1 cellular context compared by ENCODE assay signal in genomic region chr13:74920361-74920760, GRCh38.
TF ChIP-seq lines count a peak whose summit lies in the region.

No MANE protein-coding gene starts in this region.

TF ChIP-seq in K562, 482 proteins besides CTCF, POLR2A, EP300 and RAD21 (continued from another document and continues in another):
- TF ChIP-seq MAFK (IDR thresholded peaks at IDR 0.05; ENCODE audit: low read length) = 0 out of 2 replicates have a peak, but pooled peaks have one; percentile 4
- TF ChIP-seq ZBTB49 (CRISPR knock-in tag; IDR thresholded peaks at IDR 0.05; ENCODE audit: borderline replicate concordance) = no peak
- no peak for TF ChIP-seq GATAD2A (IDR thresholded peaks at IDR 0.05)
- peak; percentile 45 for TF ChIP-seq MEIS2 (IDR thresholded peaks at IDR 0.05; ENCODE audit: partially characterized antibody)
- no peak for TF ChIP-seq BMI1 (IDR thresholded peaks at IDR 0.05; ENCODE audit: low read length)
- no peak for TF ChIP-seq BDP1 (IDR thresholded peaks at IDR 0.05; ENCODE audit: insufficient read depth, insufficient read length)
- TF ChIP-seq CCNT2 (IDR thresholded peaks at IDR 0.05; ENCODE audit: borderline replicate concordance, extremely low read depth, insufficient read length, low read depth, low read length) = peak; percentile 68
- TF ChIP-seq THAP12 (CRISPR knock-in tag; IDR thresholded peaks at IDR 0.05) = no peak
- TF ChIP-seq CUX1 (CRISPR knock-in tag; IDR thresholded peaks at IDR 0.05) = no peak
- TF ChIP-seq RFX5 (IDR thresholded peaks at IDR 0.05; ENCODE audit: low read depth, low read length) = peak; percentile 72
- no peak for TF ChIP-seq NR0B1 (IDR thresholded peaks at IDR 0.05; ENCODE audit: partially characterized antibody)
- no peak for TF ChIP-seq RBM25 (IDR thresholded peaks at IDR 0.05; ENCODE audit: low read depth, low read length, severe bottlenecking)
- peak; percentile 36; the same call in 1 of the 2 replicates for TF ChIP-seq JUND (IDR thresholded peaks at IDR 0.05; ENCODE audit: borderline replicate concordance, low read depth, low read length)
- no peak; the same call in 2 of the 3 replicates for TF ChIP-seq JUND (tag; IDR thresholded peaks at IDR 0.05; ENCODE audit: borderline replicate concordance, low read depth, low read length)
- TF ChIP-seq STAT5B (CRISPR knock-in tag; IDR thresholded peaks at IDR 0.05) = no peak
- peak; percentile 36 to 67; a peak in 2 of 4 replicates for TF ChIP-seq TRIM24 (IDR thresholded peaks at IDR 0.05)
- TF ChIP-seq POLR2G (IDR thresholded peaks at IDR 0.05; ENCODE audit: low read depth, low read length) = no peak
- TF ChIP-seq DPF2 (IDR thresholded peaks at IDR 0.05) = peak; percentile 75
- peak; percentile 30; the same call in 1 of the 2 replicates for TF ChIP-seq BCOR (IDR thresholded peaks at IDR 0.05)
- TF ChIP-seq SIX5 (IDR thresholded peaks at IDR 0.05; ENCODE audit: borderline replicate concordance in 1 of 2, insufficient read depth in 1 of 2, low read depth in 1 of 2, low read length in 2 of 2) = no peak
- no peak for TF ChIP-seq PBX2 (CRISPR knock-in tag; IDR thresholded peaks at IDR 0.05; ENCODE audit: low read depth)
- TF ChIP-seq PBX2 (tag; conservative IDR thresholded peaks at IDR 0.05; ENCODE audit: low read depth) = no peak
- no peak for TF ChIP-seq SP2 (IDR thresholded peaks at IDR 0.05; ENCODE audit: extremely low read depth, low read depth, low read length, poor library complexity, severe bottlenecking)
- TF ChIP-seq SUPT5H (IDR thresholded peaks at IDR 0.05) = no peak
- peak in 1 of 2 experiments; percentile 61; a peak in 2 of 4 replicates for TF ChIP-seq RCOR1 (IDR thresholded peaks at IDR 0.05; ENCODE audit: borderline replicate concordance in 1 of 2, low read depth in 2 of 2, low read length in 2 of 2)
- no peak; the same call in 1 of the 2 replicates for TF ChIP-seq ZEB2 (IDR thresholded peaks at IDR 0.05)
- TF ChIP-seq PKNOX1 (IDR thresholded peaks at IDR 0.05) = peak; percentile 81
- no peak for TF ChIP-seq YBX1 (IDR thresholded peaks at IDR 0.05)
- peak; percentile 83 for TF ChIP-seq GATAD2B (IDR thresholded peaks at IDR 0.05; ENCODE audit: borderline replicate concordance)
- TF ChIP-seq GMEB1 (CRISPR knock-in tag; IDR thresholded peaks at IDR 0.05) = no peak
- TF ChIP-seq KLF6 (CRISPR knock-in tag; IDR thresholded peaks at IDR 0.05; ENCODE audit: borderline replicate concordance) = no peak
- TF ChIP-seq SMAD4 (CRISPR knock-in tag; conservative IDR thresholded peaks at IDR 0.05) = no peak; the same call in 1 of the 2 replicates
- TF ChIP-seq NR3C1 (CRISPR knock-in tag; IDR thresholded peaks at IDR 0.05) = no peak
- TF ChIP-seq SIN3B (IDR thresholded peaks at IDR 0.05; ENCODE audit: low read depth) = no peak
- no peak for TF ChIP-seq ZBTB33 (CRISPR knock-in tag; IDR thresholded peaks at IDR 0.05)
- TF ChIP-seq ZNF76 (CRISPR knock-in tag; IDR thresholded peaks at IDR 0.05; ENCODE audit: borderline replicate concordance) = no peak
- no peak for TF ChIP-seq ERF (CRISPR knock-in tag; IDR thresholded peaks at IDR 0.05)
- TF ChIP-seq MTA2 (IDR thresholded peaks at IDR 0.05; ENCODE audit: low read depth) = peak; percentile 60
- TF ChIP-seq ZNF274 (IDR thresholded peaks at IDR 0.05; ENCODE audit: borderline replicate concordance, low read depth, low read length) = no peak
